ENCODE assay signal across 10 cellular contexts in genomic region chr4:72846280-72847111, GRCh38.
DNase-seq lines count a peak whose midpoint lies in the region.
"Had no signal": no experiment of that assay in that cellular context is flagged by ENCODE, and none has a peak within 500 bp of the region (broad histone marks: within the 10 kb centered on the region; RNA-seq: fewer than 3 reads in every experiment).

No MANE protein-coding gene starts in this region.

- DNase-seq in EH (ENCODE audit: low read depth) (peak; percentile 27), HuH-7 (ENCODE audit: low spot score) (peak; percentile 19), SIG-M5 treated with dmso at 0.1 percent for 504 hours (lab: John Stamatoyannopoulos, UW; ENCODE audit: unreplicated experiment) (peak; percentile 52), iPS DF 4.7 (ENCODE audit: extremely low read depth, low spot score) (peak; percentile 25), nucleus accumbens (lab: John Stamatoyannopoulos, UW) (no peak), substantia nigra (lab: John Stamatoyannopoulos, UW) (no peak), putamen (ENCODE audit: low spot score) (no peak), GM19240 (ENCODE audit: insufficient read length, low spot score) (no peak)
- DNase-seq: activated CD4-positive, alpha-beta T cell treated with anti-CD3 and anti-CD28 coated beads, Interleukin-2, amount 50 U/mL, for 1 hour; NCI-H2227 treated with DMSO at 0.1 percent for 48 hours had no signal

- H3K27ac ChIP-seq in substantia nigra (ENCODE audit: low read depth, low read length, poor library complexity, severe bottlenecking) = no peak overlapping the region

Comparison
In these comparisons a context has a peak if more than half of its experiments do, and no peak if none do; other contexts are left out.
1. DNase-seq: peak in EH (single experiment), HuH-7 (single experiment), SIG-M5 treated with dmso at 0.1 percent for 504 hours (single experiment) and iPS DF 4.7 (single experiment); none in nucleus accumbens (0 of 56), substantia nigra (0 of 49), putamen (single experiment) and GM19240 (single experiment).